In genomic region chr21:26732442-26733221, GRCh38 we compare ENCODE assay signal across 8 cellular contexts.
A peak's percentile ranks its signal among the peaks of the same experiment; 100 is the strongest.
DNase-seq lines count a peak whose midpoint lies in the region; ATAC-seq and TF ChIP-seq lines count a peak whose summit lies in the region.

No MANE protein-coding gene starts in this region.

- TF ChIP-seq CTCF in A673 (conservative IDR thresholded peaks at IDR 0.05; ENCODE audit: low read depth, low read length), result peak; percentile 74
- TF ChIP-seq CTCF in RWPE2 (IDR thresholded peaks at IDR 0.05; ENCODE audit: poor library complexity, severe bottlenecking), result peak; percentile 61

- no peak overlapping the region for H3K4me3 Mint-ChIP-seq in effector memory CD8-positive, alpha-beta T cell

- no peaks in the 10 kb centered on the region for H3K4me1 Mint-ChIP-seq in effector memory CD8-positive, alpha-beta T cell (ENCODE audit: low read depth in 2 of 2)

- no peaks in the 10 kb centered on the region for H3K4me1 ChIP-seq in A673 (ENCODE audit: insufficient read depth, low read length, poor library complexity, severe bottlenecking)
- H3K4me1 ChIP-seq in RWPE2 (ENCODE audit: insufficient read depth, poor library complexity, severe bottlenecking), result no peaks in the 10 kb centered on the region

- H3K27me3 ChIP-seq in A673 (replicated peaks; ENCODE audit: insufficient read depth, low read depth, low read length, poor library complexity), result no peaks in the 10 kb centered on the region
- H3K27me3 ChIP-seq in RWPE2 (ENCODE audit: insufficient read depth, poor library complexity, severe bottlenecking), result no peaks in the 10 kb centered on the region

- no peaks in the 10 kb centered on the region for H3K9me3 Mint-ChIP-seq in effector memory CD8-positive, alpha-beta T cell

- H3K36me3 ChIP-seq in A673 (ENCODE audit: insufficient read depth, low read length, poor library complexity, severe bottlenecking) (no peaks in the 10 kb centered on the region), RWPE2 (ENCODE audit: low read depth) (no peaks in the 10 kb centered on the region)

- peak; percentile 61 for DNase-seq in A673 (ENCODE audit: low spot score)
- DNase-seq in RWPE2 (ENCODE audit: low spot score), result no peak
- DNase-seq in myocyte (ENCODE audit: low read depth), result peak; percentile 99
- DNase-seq in effector memory CD8-positive, alpha-beta T cell, result no peak

- ATAC-seq in GM18867 (IDR thresholded peaks at IDR 0.05; ENCODE audit: unreplicated experiment), result peak; percentile 72
- no peak for ATAC-seq in RWPE2 (ENCODE audit: low read depth)
- ATAC-seq in esophagus mucosa, result peak; percentile 38
- ATAC-seq in GM21528 (IDR thresholded peaks at IDR 0.05; ENCODE audit: low FRiP score, unreplicated experiment), result no peak
- no peak for ATAC-seq in effector memory CD8-positive, alpha-beta T cell (replicated peaks)
- no peak for ATAC-seq in GM18907 (IDR thresholded peaks at IDR 0.05; ENCODE audit: unreplicated experiment)

- no peaks in the 10 kb centered on the region for H3K9me3 ChIP-seq in A673 (ENCODE audit: low read depth, low read length, poor library complexity, severe bottlenecking)
- no peaks in the 10 kb centered on the region for H3K9me3 ChIP-seq in RWPE2 (ENCODE audit: severe bottlenecking)

- H3K27ac Mint-ChIP-seq in effector memory CD8-positive, alpha-beta T cell, result no peak overlapping the region

- no peaks in the 10 kb centered on the region for H3K36me3 Mint-ChIP-seq in effector memory CD8-positive, alpha-beta T cell (ENCODE audit: insufficient read depth)

- intact Hi-C loops in A673 (cut with micrococcal nuclease; ENCODE audit: unreplicated experiment), result no loop called here

- POLR2A ChIA-PET in A673 (lab: Charles Lee; ENCODE audit: low non-redundant PET), result no interaction called here

- BruUV-seq in A673 (replicated peaks; lab: Mats Ljungman, UMichigan), result no TSS peak

- CTCF ChIA-PET in A673 (lab: Charles Lee), result no interaction called here

- H3K27me3 Mint-ChIP-seq in effector memory CD8-positive, alpha-beta T cell, result peaks cover 0 to 14% of the 10 kb centered on the region in 2 donors

- H3K4me3 ChIP-seq in A673 (ENCODE audit: low read depth, low read length, poor library complexity, severe bottlenecking) (no peak overlapping the region), RWPE2 (ENCODE audit: severe bottlenecking) (no peak overlapping the region)

- no peak overlapping the region for H3K27ac ChIP-seq in A673 (ENCODE audit: low read depth, low read length, poor library complexity, severe bottlenecking)
- H3K27ac ChIP-seq in RWPE2 (ENCODE audit: poor library complexity, severe bottlenecking), result no peak overlapping the region

Comparison
In these comparisons a context has a peak if more than half of its experiments do, and no peak if none do; other contexts are left out.
1. DNase-seq: peak in A673 (single experiment) and myocyte (single experiment); none in RWPE2 (single experiment) and effector memory CD8-positive, alpha-beta T cell (0 of 3).
2. ATAC-seq: peak in GM18867 (single experiment) and esophagus mucosa (single experiment); none in RWPE2 (single experiment), GM21528 (single experiment), effector memory CD8-positive, alpha-beta T cell (single experiment) and GM18907 (single experiment).